In genomic region chr17:78341559-78342437, GRCh38 we compare ENCODE assay signal across 9 cellular contexts. TPM values are rescaled to one million over a fixed set of nuclear protein-coding genes. Genes with fewer than 3 reads are reported as not detected.
DNase-seq lines count a peak whose midpoint lies in the region; ATAC-seq and TF ChIP-seq lines count a peak whose summit lies in the region.
"Had no signal": no experiment of that assay in that cellular context is flagged by ENCODE, and none has a peak within 500 bp of the region (broad histone marks: within the 10 kb centered on the region; RNA-seq: fewer than 3 reads in every experiment).

No MANE protein-coding gene starts in this region.

- H3K27me3 ChIP-seq in RWPE2 (ENCODE audit: insufficient read depth, poor library complexity, severe bottlenecking): no peaks in the 10 kb centered on the region
- H3K27me3 ChIP-seq in suprapubic skin: no peaks in the 10 kb centered on the region

- H3K36me3 ChIP-seq in RWPE2 (ENCODE audit: low read depth) (no peaks in the 10 kb centered on the region), suprapubic skin (no peaks in the 10 kb centered on the region)

- H3K9me3 ChIP-seq in RWPE2 (ENCODE audit: severe bottlenecking) (no peaks in the 10 kb centered on the region), suprapubic skin (no peaks in the 10 kb centered on the region)

- H3K4me1 ChIP-seq in RWPE2 (ENCODE audit: insufficient read depth, poor library complexity, severe bottlenecking) (peaks cover 64% of the 10 kb centered on the region), suprapubic skin (peaks cover 60% of the 10 kb centered on the region)

- TF ChIP-seq CTCF in RWPE2 (IDR thresholded peaks at IDR 0.05; ENCODE audit: poor library complexity, severe bottlenecking) (peak; percentile 9), endothelial cell (IDR thresholded peaks at IDR 0.05; ENCODE audit: unreplicated experiment) (no peak), suprapubic skin (IDR thresholded peaks at IDR 0.05) (no peak)

- peaks cover 8% of the 10 kb centered on the region for H3K27me3 Mint-ChIP-seq in endothelial cell (ENCODE audit: unreplicated experiment)

- H3K4me3 Mint-ChIP-seq in endothelial cell (ENCODE audit: unreplicated experiment): no peak overlapping the region

- ATAC-seq in RWPE2 (ENCODE audit: low read depth): peak; percentile 37

- H3K9me3 Mint-ChIP-seq in endothelial cell (ENCODE audit: unreplicated experiment): no peaks in the 10 kb centered on the region

- no peak for TF ChIP-seq POLR2A in suprapubic skin (IDR thresholded peaks at IDR 0.05)

- no peak for TF ChIP-seq EP300 in suprapubic skin (IDR thresholded peaks at IDR 0.05)

- DNase-seq in NCI-H2227 (lab: John Stamatoyannopoulos, UW; ENCODE audit: unreplicated experiment): peak; percentile 59
- no peak for DNase-seq in NCI-H2227 treated with DMSO at 0.1 percent for 48 hours (lab: John Stamatoyannopoulos, UW)
- DNase-seq in RWPE2 (ENCODE audit: low spot score): no peak
- DNase-seq in endothelial cell (ENCODE audit: low spot score): peak; percentile 76
- peak; percentile 73 to 80 for DNase-seq in lung microvascular endothelial cell (ENCODE audit: low read depth in 2 of 2)
- DNase-seq in suprapubic skin (ENCODE audit: low spot score in 2 of 2): peak; percentile 75 to 86
- no peak for DNase-seq in KBM-7
- no peak for DNase-seq in UCSD-AML1 (lab: John Stamatoyannopoulos, UW; ENCODE audit: unreplicated experiment)
- DNase-seq: DND-41 had no signal

- H3K4me1 Mint-ChIP-seq in endothelial cell (ENCODE audit: unreplicated experiment): peaks cover 35% of the 10 kb centered on the region

- H3K36me3 Mint-ChIP-seq in endothelial cell (ENCODE audit: low read depth, unreplicated experiment): no peaks in the 10 kb centered on the region

- H3K4me3 ChIP-seq in RWPE2 (ENCODE audit: severe bottlenecking): peak overlapping the region; percentile 17
- peak overlapping the region; percentile 46 for H3K4me3 ChIP-seq in suprapubic skin

- WGBS in suprapubic skin: 4% methylated on average over 32 of the region's 95 CpGs

- H3K27ac ChIP-seq in RWPE2 (ENCODE audit: poor library complexity, severe bottlenecking) (peak overlapping the region; percentile 94), suprapubic skin (peak overlapping the region; percentile 93)

- in situ Hi-C loops in KBM-7 (cut with MboI; ENCODE audit: low pct_unique_long_range_greater_than_20kb, low sequenced_read_pairs): no loop called here

- no peak overlapping the region for H3K27ac Mint-ChIP-seq in endothelial cell (ENCODE audit: unreplicated experiment)

RNA-seq across cellular contexts. Expression of gene SOCS3, which starts 18.1 kb away (rescaled TPM):
- total RNA-seq in endothelial cell (ENCODE audit: unreplicated experiment): 30.2 TPM
- 39.2 and 79.6 TPM in 2 replicates for total RNA-seq in lung microvascular endothelial cell
- total RNA-seq in suprapubic skin: 100 to 1,000 TPM in 1 of 4 donors, 10 to 100 TPM in 3; 33.2 to 264 (median 60.9) TPM

RNA-seq across cellular contexts. Expression of gene PGS1, which starts 36.7 kb away (rescaled TPM):
- total RNA-seq in endothelial cell (ENCODE audit: unreplicated experiment): 85.5 TPM
- total RNA-seq in lung microvascular endothelial cell: 15.7 and 26.4 TPM in 2 replicates
- total RNA-seq in suprapubic skin: 10 to 100 TPM; 23.9 to 51.7 (median 34.2) TPM

Comparison
In these comparisons a context has a peak if more than half of its experiments do, and no peak if none do; other contexts are left out.
1. DNase-seq: peak in NCI-H2227 (single experiment), endothelial cell (single experiment), lung microvascular endothelial cell (2 of 2) and suprapubic skin (2 of 2); none in NCI-H2227 treated with DMSO at 0.1 percent for 48 hours (single experiment), RWPE2 (single experiment), KBM-7 (single experiment) and UCSD-AML1 (single experiment).